In genomic region chr16:47142469-47143328, GRCh38 we compare ENCODE assay signal across 7 cellular contexts. TPM values are rescaled to one million over a fixed set of nuclear protein-coding genes. Genes with fewer than 3 reads are reported as not detected.
A peak's percentile ranks its signal among the peaks of the same experiment; 100 is the strongest.
DNase-seq lines count a peak whose midpoint lies in the region; ATAC-seq, FAIRE-seq and TF ChIP-seq lines count a peak whose summit lies in the region.

No MANE protein-coding gene starts in this region.

- H3K4me1 ChIP-seq in HCT116 (ENCODE audit: control insufficient read depth in 1 of 2, insufficient read depth in 2 of 2, low read length in 2 of 2): peaks cover 5 to 36% of the 10 kb centered on the region in 2 experiments; a peak in 3 of 4 replicates
- H3K4me1 ChIP-seq in thymus (ENCODE audit: control insufficient read depth, insufficient read depth, low read length): peaks cover 7% of the 10 kb centered on the region

- no peaks in the 10 kb centered on the region for H3K9me2 ChIP-seq in HCT116 (ENCODE audit: insufficient read depth)

- TF ChIP-seq POLR2A in GM12892 (IDR thresholded peaks at IDR 0.05; ENCODE audit: low read depth, low read length) (no peak), HCT116 (IDR thresholded peaks at IDR 0.05; ENCODE audit: borderline replicate concordance, extremely low read depth, insufficient read depth, insufficient read length) (no peak)

- H2AFZ ChIP-seq in HCT116 (ENCODE audit: low read depth, low read length, poor library complexity, severe bottlenecking): peak overlapping the region; percentile 64

- H3K4me3 ChIP-seq in HCT116 (replicated peaks in 1 of 2; ENCODE audit: low read depth in 1 of 2, low read length in 2 of 2) (peak overlapping the region; percentile 43 to 52), thymus (ENCODE audit: low read length) (peak overlapping the region; percentile 58)

- 2% methylated on average over 64 of the region's 64 CpGs for WGBS in thymus

- intact Hi-C loops in HCT116 (cut with micrococcal nuclease): loop anchor here (2.0 to 10.0 kb wide), 4 partner anchors 198 to 1014 kb away; no protein-coding TSS in a partner anchor

- no TSS peak for BruUV-seq in HCT116 (replicated peaks; lab: Mats Ljungman, UMichigan)

- H4K20me1 ChIP-seq in HCT116 (ENCODE audit: insufficient read depth): no peaks in the 10 kb centered on the region

- POLR2A ChIA-PET in HCT116 (lab: Charles Lee): interaction anchor here (1.6 kb wide), 1 partner anchor 105 kb away, joined by 4 read pairs; no protein-coding TSS in a partner anchor

- H3K27me3 ChIP-seq in HCT116 (ENCODE audit: insufficient read depth, low read length) (no peaks in the 10 kb centered on the region), thymus (ENCODE audit: control insufficient read depth, insufficient read depth) (peaks cover 36% of the 10 kb centered on the region)

- no peaks in the 10 kb centered on the region for H3K79me2 ChIP-seq in HCT116 (ENCODE audit: insufficient read depth, low read length)

- DNase-seq in GM12892 (ENCODE audit: insufficient read length) (peak; percentile 29), HCT116 (ENCODE audit: low read depth, low spot score) (no peak), NCI-H146 (lab: John Stamatoyannopoulos, UW) (peak; percentile 42), epithelial cell of prostate (ENCODE audit: low read depth, low spot score) (no peak), midbrain (lab: John Stamatoyannopoulos, UW) (peak; percentile 26)
- peak; percentile 32 to 47 for DNase-seq in activated CD4-positive, alpha-beta T cell treated with anti-CD3 and anti-CD28 coated beads, Interleukin-2, amount 50 U/mL, for 48 hours

- H3K4me2 ChIP-seq in HCT116 (ENCODE audit: low read length): peak overlapping the region; percentile 69

- RAD21 ChIA-PET in HCT116 (lab: Charles Lee; ENCODE audit: low non-redundant PET in 1 of 2, low total read pairs in 2 of 2, uncharacterized antibody in 2 of 2, unreplicated experiment in 2 of 2): interaction anchor here in 1 of 2 experiments (1.2 kb wide), 1 partner anchor 1022 kb away, joined by 3 read pairs; no protein-coding TSS in a partner anchor

- FAIRE-seq in GM12892 (lab: Jason Lieb, UNC): peak; percentile 51

- ATAC-seq in HCT116: peak; percentile 13

- TF ChIP-seq RAD21 in HCT116 (IDR thresholded peaks at IDR 0.05; ENCODE audit: low read depth): no peak

- CTCF ChIA-PET in HCT116 (lab: Charles Lee): interaction anchor here (1.2 to 2.4 kb wide), 9 partner anchors 8 to 1022 kb away, joined by 3 to 23 read pairs (median 5); partner anchors contain the start of gene ABCC12

- H3K27ac ChIP-seq in HCT116 (ENCODE audit: low read depth, low read length): peak overlapping the region; percentile 68; the same call in 1 of the 2 replicates
- H3K27ac ChIP-seq in epithelial cell of prostate: peak overlapping the region; percentile 31
- peak overlapping the region; percentile 15 for H3K27ac ChIP-seq in thymus (ENCODE audit: low read depth)

- peak overlapping the region; percentile 27; the same call in 1 of the 2 replicates for H3K9ac ChIP-seq in HCT116 (ENCODE audit: low read length)

- no peak for TF ChIP-seq CTCF in HCT116 (IDR thresholded peaks at IDR 0.05 in 2 of 3, conservative IDR thresholded peaks at IDR 0.05 in 1 of 3; ENCODE audit: borderline replicate concordance in 1 of 3, insufficient read depth in 1 of 3, low read depth in 2 of 3, low read length in 2 of 3)

- H3K36me3 ChIP-seq in HCT116 (ENCODE audit: control insufficient read depth in 1 of 2, insufficient read depth in 2 of 2, low read length in 2 of 2): no peaks in the 10 kb centered on the region
- H3K36me3 ChIP-seq in thymus (ENCODE audit: control insufficient read depth, insufficient read depth): no peaks in the 10 kb centered on the region

- H3K9me3 ChIP-seq in HCT116 (ENCODE audit: control insufficient read depth in 1 of 2, insufficient read depth in 1 of 2, low read depth in 1 of 2, low read length in 2 of 2) (no peaks in the 10 kb centered on the region), thymus (ENCODE audit: control insufficient read depth) (no peaks in the 10 kb centered on the region)

TF ChIP-seq in HCT116, 20 proteins besides CTCF, POLR2A, EP300 and RAD21:
- TF ChIP-seq ZFX (IDR thresholded peaks at IDR 0.05) (peak; percentile 63), TCF7L2 (IDR thresholded peaks at IDR 0.05; ENCODE audit: borderline replicate concordance, extremely low read depth, insufficient read depth, insufficient read length) (no peak)

RNA-seq across cellular contexts. Expression of gene NETO2, which starts 1.0 kb away (rescaled TPM):
- polyA plus RNA-seq in GM12892 (2012; ENCODE audit: missing spikeins): 18.9 TPM
- total RNA-seq in HCT116 (2021; ENCODE audit: unreplicated experiment): 10.3 TPM
- 5.9 and 8.0 TPM in 2 replicates for polyA plus RNA-seq in HCT116 (2012)
- 8.4 TPM for polyA plus RNA-seq in thymus

Comparison
In these comparisons a context has a peak if more than half of its experiments do, and no peak if none do; other contexts are left out.
1. DNase-seq: peak in GM12892 (single experiment), NCI-H146 (single experiment), activated CD4-positive, alpha-beta T cell treated with anti-CD3 and anti-CD28 coated beads, Interleukin-2, amount 50 U/mL, for 48 hours (2 of 2) and midbrain (single experiment); none in HCT116 (single experiment) and epithelial cell of prostate (single experiment).
2. H3K27ac ChIP-seq: peak in every context shown above with its lines; median percentile 68 in HCT116; 31 in epithelial cell of prostate; 15 in thymus.